Comparison of ENCODE assay signal across 1 cellular context in genomic region chr1:192476802-192477298, GRCh38.
TF ChIP-seq lines count a peak whose summit lies in the region.

No MANE protein-coding gene starts in this region.

TF ChIP-seq in GM23338, 12 proteins besides CTCF, POLR2A, EP300 and RAD21 (continued from another document):
- TF ChIP-seq ZNF462 (CRISPR knock-in tag; IDR thresholded peaks at IDR 0.05) (no peak), CREB1 (CRISPR knock-in tag; IDR thresholded peaks at IDR 0.05; ENCODE audit: low read depth) (no peak), NANOG (IDR thresholded peaks at IDR 0.05; ENCODE audit: borderline replicate concordance) (no peak), POLR2AphosphoS5 (IDR thresholded peaks at IDR 0.05; ENCODE audit: low read depth) (no peak)
- TF ChIP-seq, protein P1, sequence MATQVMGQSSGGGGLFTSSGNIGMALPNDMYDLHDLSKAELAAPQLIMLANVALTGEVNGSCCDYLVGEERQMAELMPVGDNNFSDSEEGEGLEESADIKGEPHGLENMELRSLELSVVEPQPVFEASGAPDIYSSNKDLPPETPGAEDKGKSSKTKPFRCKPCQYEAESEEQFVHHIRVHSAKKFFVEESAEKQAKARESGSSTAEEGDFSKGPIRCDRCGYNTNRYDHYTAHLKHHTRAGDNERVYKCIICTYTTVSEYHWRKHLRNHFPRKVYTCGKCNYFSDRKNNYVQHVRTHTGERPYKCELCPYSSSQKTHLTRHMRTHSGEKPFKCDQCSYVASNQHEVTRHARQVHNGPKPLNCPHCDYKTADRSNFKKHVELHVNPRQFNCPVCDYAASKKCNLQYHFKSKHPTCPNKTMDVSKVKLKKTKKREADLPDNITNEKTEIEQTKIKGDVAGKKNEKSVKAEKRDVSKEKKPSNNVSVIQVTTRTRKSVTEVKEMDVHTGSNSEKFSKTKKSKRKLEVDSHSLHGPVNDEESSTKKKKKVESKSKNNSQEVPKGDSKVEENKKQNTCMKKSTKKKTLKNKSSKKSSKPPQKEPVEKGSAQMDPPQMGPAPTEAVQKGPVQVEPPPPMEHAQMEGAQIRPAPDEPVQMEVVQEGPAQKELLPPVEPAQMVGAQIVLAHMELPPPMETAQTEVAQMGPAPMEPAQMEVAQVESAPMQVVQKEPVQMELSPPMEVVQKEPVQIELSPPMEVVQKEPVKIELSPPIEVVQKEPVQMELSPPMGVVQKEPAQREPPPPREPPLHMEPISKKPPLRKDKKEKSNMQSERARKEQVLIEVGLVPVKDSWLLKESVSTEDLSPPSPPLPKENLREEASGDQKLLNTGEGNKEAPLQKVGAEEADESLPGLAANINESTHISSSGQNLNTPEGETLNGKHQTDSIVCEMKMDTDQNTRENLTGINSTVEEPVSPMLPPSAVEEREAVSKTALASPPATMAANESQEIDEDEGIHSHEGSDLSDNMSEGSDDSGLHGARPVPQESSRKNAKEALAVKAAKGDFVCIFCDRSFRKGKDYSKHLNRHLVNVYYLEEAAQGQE (IDR thresholded peaks at IDR 0.05; ENCODE audit: unreplicated experiment), result no peak
TF ChIP-seq in GM23338: peak in this region for 0.
